ENCODE assay signal across 20 cellular contexts in genomic region chr17:49906511-49907136, GRCh38. TPM values are rescaled to one million over a fixed set of nuclear protein-coding genes. Genes with fewer than 3 reads are reported as not detected.
DNase-seq lines count a peak whose midpoint lies in the region; ATAC-seq and TF ChIP-seq lines count a peak whose summit lies in the region.
"Had no signal": no experiment of that assay in that cellular context is flagged by ENCODE, and none has a peak within 500 bp of the region (broad histone marks: within the 10 kb centered on the region; RNA-seq: fewer than 3 reads in every experiment).

No MANE protein-coding gene starts in this region.

- TF ChIP-seq POLR2A in heart left ventricle (IDR thresholded peaks at IDR 0.05): no peak

- H4K20me1 ChIP-seq in neural progenitor cell (ENCODE audit: low read depth): no peaks in the 10 kb centered on the region

- H3K4me3 ChIP-seq in heart left ventricle: no peak overlapping the region
- no peak overlapping the region for H3K4me3 ChIP-seq in neural progenitor cell
- H3K4me3 ChIP-seq: BLaER1, GM12878, HAP-1 had no signal

- DNase-seq in Right ventricle myocardium inferior (ENCODE audit: missing footprints) (peak; percentile 21), heart left ventricle (no peak), NCI-H69 (lab: John Stamatoyannopoulos, UW) (peak; percentile 42), RPMI8226 (peak; percentile 49), neural progenitor cell (ENCODE audit: low spot score) (no peak)
- DNase-seq in central memory CD4-positive, alpha-beta T cell: no peak
- DNase-seq: CD4-positive, alpha-beta memory T cell; DMS79 treated with DMSO at 0.1 percent for 48 hours had no signal

- H3K27ac Mint-ChIP-seq in neural progenitor cell: no peak overlapping the region
- H3K27ac Mint-ChIP-seq: CD14-positive monocyte; CD4-positive, alpha-beta memory T cell had no signal

- no peak overlapping the region for H2AFZ ChIP-seq in neural progenitor cell (replicated peaks)

- no peak overlapping the region for H3K27ac ChIP-seq in heart left ventricle
- H3K27ac ChIP-seq in neural progenitor cell: no peak overlapping the region
- H3K27ac ChIP-seq: 22Rv1, BLaER1, HL-60 had no signal

- intact Hi-C loops in Right ventricle myocardium inferior (cut with DNase I): no loop called here
- intact Hi-C loops in heart left ventricle (cut with DNase I): no loop called here

- H3K4me3 Mint-ChIP-seq in neural progenitor cell: peak overlapping the region; percentile 33
- H3K4me3 Mint-ChIP-seq: CD4-positive, alpha-beta memory T cell had no signal

- 61 to 67% (median 65%) methylated on average over 10 of the region's 10 CpGs for WGBS in heart left ventricle, 4 donors

- TF ChIP-seq CTCF in heart left ventricle (IDR thresholded peaks at IDR 0.05) (no peak), neural progenitor cell (IDR thresholded peaks at IDR 0.05) (no peak)

- peaks cover 70% of the 10 kb centered on the region for H3K27me3 Mint-ChIP-seq in neural progenitor cell (ENCODE audit: insufficient read depth, low read depth)

- H3K27me3 ChIP-seq in heart left ventricle: peaks cover 50 to 94% (median 88%) of the 10 kb centered on the region in 9 donors
- peaks cover 98% of the 10 kb centered on the region for H3K27me3 ChIP-seq in neural progenitor cell

- H3K79me2 ChIP-seq in neural progenitor cell (ENCODE audit: low read depth): no peaks in the 10 kb centered on the region

- H3K36me3 ChIP-seq in heart left ventricle (no peaks in the 10 kb centered on the region), neural progenitor cell (no peaks in the 10 kb centered on the region)
- H3K36me3 ChIP-seq: BLaER1, HAP-1 had no signal

- no peaks in the 10 kb centered on the region for H3K9me3 ChIP-seq in heart left ventricle
- no peaks in the 10 kb centered on the region for H3K9me3 ChIP-seq in neural progenitor cell (ENCODE audit: low read depth)
- H3K9me3 ChIP-seq: BLaER1, HAP-1 had no signal

- no peak overlapping the region for H3K4me2 ChIP-seq in neural progenitor cell
- H3K4me2 ChIP-seq: BLaER1 had no signal

- H3K4me1 Mint-ChIP-seq in neural progenitor cell: peaks cover 16% of the 10 kb centered on the region

- H3K9me3 Mint-ChIP-seq in neural progenitor cell: peaks cover 2% of the 10 kb centered on the region

- ATAC-seq in Right ventricle myocardium inferior (no peak), heart left ventricle (no peak), esophagus mucosa (no peak), GM19395 (IDR thresholded peaks at IDR 0.05; ENCODE audit: unreplicated experiment) (no peak)
- ATAC-seq: GM12878 had no signal

- H3K36me3 Mint-ChIP-seq in neural progenitor cell: no peaks in the 10 kb centered on the region
- H3K36me3 Mint-ChIP-seq: CD4-positive, alpha-beta memory T cell had no signal

- H3F3A ChIP-seq in neural progenitor cell (ENCODE audit: low read depth): peaks cover 24% of the 10 kb centered on the region

- H3K4me1 ChIP-seq in heart left ventricle (peaks cover 0 to 13% (median 1%) of the 10 kb centered on the region in 12 donors), neural progenitor cell (peaks cover 33% of the 10 kb centered on the region)
- H3K4me1 ChIP-seq: HAP-1 had no signal

- no peak overlapping the region for H3K9ac ChIP-seq in neural progenitor cell
- H3K9ac ChIP-seq: BLaER1 had no signal

RNA-seq across cellular contexts. Expression of gene TAC4, which starts 58.8 kb away (rescaled TPM):
- total RNA-seq in Right ventricle myocardium inferior (0.43 TPM), heart left ventricle (1 to 10 TPM in 2 of 9 donors, under 1 TPM in 1, not detected in 6; 0.50 to 2.1 (median 1.3) TPM), neural progenitor cell (ENCODE audit: low replicate concordance) (not detected in 2 replicates), esophagus mucosa (not detected)
- polyA plus RNA-seq in heart left ventricle: not detected
- total RNA-seq: A673; CD4-positive, alpha-beta memory T cell; GM12878; H4; HT1080 had no signal
- polyA plus RNA-seq: AG04450; CD14-positive monocyte; CD4-positive, alpha-beta memory T cell; GM12878 had no signal

Comparison
In these comparisons a context has a peak if more than half of its experiments do, and no peak if none do; other contexts are left out.
1. DNase-seq: peak in Right ventricle myocardium inferior (single experiment), NCI-H69 (single experiment) and RPMI8226 (single experiment); none in heart left ventricle (0 of 5), neural progenitor cell (single experiment) and central memory CD4-positive, alpha-beta T cell (single experiment).